In the genomic region with DNA sequence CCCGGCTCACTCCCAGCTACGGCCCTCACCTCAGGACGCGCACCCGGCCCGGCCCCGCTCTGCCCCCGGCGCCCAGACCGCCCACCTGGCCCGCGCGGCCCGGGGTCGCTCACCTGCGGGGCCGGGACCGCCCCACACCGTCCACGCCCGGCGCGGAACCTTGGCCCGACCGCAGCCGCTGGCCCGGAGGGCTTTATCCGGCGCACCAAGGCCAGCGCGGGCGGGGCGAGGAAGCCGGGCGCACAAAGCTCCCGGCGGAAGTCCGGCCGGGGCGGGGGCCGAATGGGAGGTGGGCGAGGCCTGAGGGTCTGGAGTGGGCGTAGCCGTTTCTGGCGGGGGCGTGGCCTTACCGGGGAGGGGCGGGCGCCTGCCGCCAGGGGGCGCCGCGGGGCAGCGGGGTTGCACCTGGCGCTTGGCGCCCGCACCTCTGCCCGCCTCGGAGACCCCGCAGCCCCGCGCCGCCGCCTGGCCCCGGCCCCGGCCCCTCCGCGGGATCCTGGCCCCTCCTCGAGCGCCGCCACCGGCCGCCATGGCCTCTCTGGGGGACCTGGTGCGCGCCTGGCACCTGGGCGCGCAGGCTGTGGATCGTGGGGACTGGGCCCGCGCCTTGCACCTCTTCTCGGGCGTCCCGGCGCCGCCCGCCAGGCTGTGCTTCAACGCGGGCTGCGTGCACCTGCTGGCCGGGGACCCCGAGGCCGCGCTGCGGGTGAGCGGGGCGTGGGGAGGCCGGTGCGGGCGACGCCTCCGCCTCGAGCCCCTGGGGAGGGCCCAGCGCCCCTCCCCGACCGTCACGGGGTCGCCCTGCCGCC, we compare ENCODE assay signal across 8 cellular contexts. TPM values are rescaled to one million over a fixed set of nuclear protein-coding genes. Genes with fewer than 3 reads are reported as not detected.
DNase-seq lines count a peak whose midpoint lies in the region; ATAC-seq and TF ChIP-seq lines count a peak whose summit lies in the region.

Gene EXD3, minus strand, starts transcription at position 162 of the 809 bp plus-strand sequence. CDS start 27,805 bp downstream, outside the sequence.
A gene with protein sequence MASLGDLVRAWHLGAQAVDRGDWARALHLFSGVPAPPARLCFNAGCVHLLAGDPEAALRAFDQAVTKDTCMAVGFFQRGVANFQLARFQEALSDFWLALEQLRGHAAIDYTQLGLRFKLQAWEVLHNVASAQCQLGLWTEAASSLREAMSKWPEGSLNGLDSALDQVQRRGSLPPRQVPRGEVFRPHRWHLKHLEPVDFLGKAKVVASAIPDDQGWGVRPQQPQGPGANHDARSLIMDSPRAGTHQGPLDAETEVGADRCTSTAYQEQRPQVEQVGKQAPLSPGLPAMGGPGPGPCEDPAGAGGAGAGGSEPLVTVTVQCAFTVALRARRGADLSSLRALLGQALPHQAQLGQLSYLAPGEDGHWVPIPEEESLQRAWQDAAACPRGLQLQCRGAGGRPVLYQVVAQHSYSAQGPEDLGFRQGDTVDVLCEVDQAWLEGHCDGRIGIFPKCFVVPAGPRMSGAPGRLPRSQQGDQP (plus strand): TSS at position 393 of the 809 bp plus-strand sequence. CDS start 137 bp downstream, at position 530.

- H3K36me3 ChIP-seq in naive thymus-derived CD4-positive, alpha-beta T cell (ENCODE audit: control insufficient read depth in 2 of 3, insufficient read depth in 3 of 3, low read length in 3 of 3): no peaks in the 10 kb centered on the region

- H3K4me1 ChIP-seq in naive thymus-derived CD4-positive, alpha-beta T cell (ENCODE audit: control insufficient read depth in 2 of 2, insufficient read depth in 2 of 2, low read length in 2 of 2): peaks cover 0 to 5% of the 10 kb centered on the region in 2 donors

- peak within 1 kb of the TSS; percentile 62 for H3K27ac ChIP-seq in naive thymus-derived CD4-positive, alpha-beta T cell (ENCODE audit: low read depth, low read length)

- DNase-seq in DMS53 (lab: John Stamatoyannopoulos, UW): peak; percentile 98
- peak; percentile 96 to 99 for DNase-seq in activated T-cell treated with anti-CD3 and anti-CD28 coated beads, Interleukin-2, amount 50 U/mL, for 72 hours
- DNase-seq in fibroblast of gingiva (ENCODE audit: low read depth): peak; percentile 89
- peak; percentile 84 to 99 (median 91) for DNase-seq in naive thymus-derived CD4-positive, alpha-beta T cell
- peak; percentile 96 to 98 for DNase-seq in stimulated activated effector memory CD8-positive, alpha-beta T cell treated with anti-CD3 and anti-CD28 coated beads, Interleukin-12 subunit alpha, Interleukin-12 subunit beta, amount 100 ng/mL, for 72 hours (ENCODE audit: low spot score in 2 of 2)

- no peaks in the 10 kb centered on the region for H3K9me3 Mint-ChIP-seq in IgD-negative memory B cell
- H3K9me3 Mint-ChIP-seq in activated T-cell treated with anti-CD3 and anti-CD28 coated beads, Interleukin-2, amount 50 U/mL, for 72 hours: no peaks in the 10 kb centered on the region
- no peaks in the 10 kb centered on the region for H3K9me3 Mint-ChIP-seq in naive thymus-derived CD4-positive, alpha-beta T cell
- no peaks in the 10 kb centered on the region for H3K9me3 Mint-ChIP-seq in stimulated activated effector memory CD8-positive, alpha-beta T cell treated with anti-CD3 and anti-CD28 coated beads, Interleukin-12 subunit alpha, Interleukin-12 subunit beta, amount 100 ng/mL, for 72 hours

- no peaks in the 10 kb centered on the region for H3K27me3 Mint-ChIP-seq in IgD-negative memory B cell
- no peaks in the 10 kb centered on the region for H3K27me3 Mint-ChIP-seq in activated T-cell treated with anti-CD3 and anti-CD28 coated beads, Interleukin-2, amount 50 U/mL, for 72 hours (ENCODE audit: low read depth)
- H3K27me3 Mint-ChIP-seq in naive thymus-derived CD4-positive, alpha-beta T cell: peaks cover 0 to 9% (median 0%) of the 10 kb centered on the region in 5 donors

- H3K4me1 Mint-ChIP-seq in IgD-negative memory B cell: peaks cover 5 to 15% (median 12%) of the 10 kb centered on the region in 3 donors
- peaks cover 9% of the 10 kb centered on the region for H3K4me1 Mint-ChIP-seq in activated T-cell treated with anti-CD3 and anti-CD28 coated beads, Interleukin-2, amount 50 U/mL, for 72 hours (ENCODE audit: low read depth)
- H3K4me1 Mint-ChIP-seq in naive thymus-derived CD4-positive, alpha-beta T cell: peaks cover 2 to 21% (median 13%) of the 10 kb centered on the region in 7 donors
- peaks cover 12% of the 10 kb centered on the region for H3K4me1 Mint-ChIP-seq in stimulated activated effector memory CD8-positive, alpha-beta T cell treated with anti-CD3 and anti-CD28 coated beads, Interleukin-12 subunit alpha, Interleukin-12 subunit beta, amount 100 ng/mL, for 72 hours

- intact Hi-C loops in naive thymus-derived CD4-positive, alpha-beta T cell (cut with micrococcal nuclease): loop anchor here (1.0 to 10.0 kb wide), 10 partner anchors 22 to 431 kb away; partner anchors contain the start of genes MRPL41 (in 2 of the 2), NSMF (in 2 of the 2), ARRDC1 (in 1 of the 2) and NRARP (in 1 of the 2)

- ATAC-seq in GM21576 (IDR thresholded peaks at IDR 0.05; ENCODE audit: unreplicated experiment): peak; percentile 76
- ATAC-seq in activated T-cell treated with anti-CD3 and anti-CD28 coated beads, Interleukin-2, amount 50 U/mL, for 72 hours (replicated peaks in 1 of 2): peak; percentile 89 to 94
- ATAC-seq in naive thymus-derived CD4-positive, alpha-beta T cell: peak; percentile 97
- peak; percentile 92 for ATAC-seq in stimulated activated effector memory CD8-positive, alpha-beta T cell treated with anti-CD3 and anti-CD28 coated beads, Interleukin-12 subunit alpha, Interleukin-12 subunit beta, amount 100 ng/mL, for 72 hours

- no peaks in the 10 kb centered on the region for H3K9me3 ChIP-seq in naive thymus-derived CD4-positive, alpha-beta T cell (ENCODE audit: control insufficient read depth in 2 of 3, low read length in 3 of 3)

- CTCF ChIA-PET in naive thymus-derived CD4-positive, alpha-beta T cell (lab: Charles Lee): interaction anchor here (0.6 to 3.3 kb wide), 6 partner anchors 10 to 121 kb away, joined by 3 to 19 read pairs (median 4); partner anchors contain the start of gene NRARP

- no peaks in the 10 kb centered on the region for H3K27me3 ChIP-seq in naive thymus-derived CD4-positive, alpha-beta T cell (ENCODE audit: control insufficient read depth in 2 of 2, insufficient read depth in 2 of 2, low read length in 2 of 2)

- no peaks in the 10 kb centered on the region for H3K36me3 Mint-ChIP-seq in IgD-negative memory B cell
- H3K36me3 Mint-ChIP-seq in activated T-cell treated with anti-CD3 and anti-CD28 coated beads, Interleukin-2, amount 50 U/mL, for 72 hours (ENCODE audit: insufficient read depth in 2 of 2): no peaks in the 10 kb centered on the region
- H3K36me3 Mint-ChIP-seq in naive thymus-derived CD4-positive, alpha-beta T cell: peaks cover 0 to 1% (median 0%) of the 10 kb centered on the region in 5 donors
- no peaks in the 10 kb centered on the region for H3K36me3 Mint-ChIP-seq in stimulated activated effector memory CD8-positive, alpha-beta T cell treated with anti-CD3 and anti-CD28 coated beads, Interleukin-12 subunit alpha, Interleukin-12 subunit beta, amount 100 ng/mL, for 72 hours

- H3K27ac Mint-ChIP-seq in IgD-negative memory B cell: peak within 1 kb of the TSS; percentile 19 to 89 (median 83)
- H3K27ac Mint-ChIP-seq in activated T-cell treated with anti-CD3 and anti-CD28 coated beads, Interleukin-2, amount 50 U/mL, for 72 hours: peak within 1 kb of the TSS; percentile 46
- H3K27ac Mint-ChIP-seq in naive thymus-derived CD4-positive, alpha-beta T cell: peak within 1 kb of the TSS; percentile 28 to 91 (median 66)
- H3K27ac Mint-ChIP-seq in stimulated activated effector memory CD8-positive, alpha-beta T cell treated with anti-CD3 and anti-CD28 coated beads, Interleukin-12 subunit alpha, Interleukin-12 subunit beta, amount 100 ng/mL, for 72 hours: peak within 1 kb of the TSS; percentile 50

- H3K4me3 Mint-ChIP-seq in IgD-negative memory B cell: peak within 1 kb of the TSS; percentile 80 to 90 (median 85)
- H3K4me3 Mint-ChIP-seq in activated T-cell treated with anti-CD3 and anti-CD28 coated beads, Interleukin-2, amount 50 U/mL, for 72 hours: peak within 1 kb of the TSS; percentile 89 to 91
- H3K4me3 Mint-ChIP-seq in naive thymus-derived CD4-positive, alpha-beta T cell: peak within 1 kb of the TSS; percentile 76 to 90 (median 82)
- H3K4me3 Mint-ChIP-seq in stimulated activated effector memory CD8-positive, alpha-beta T cell treated with anti-CD3 and anti-CD28 coated beads, Interleukin-12 subunit alpha, Interleukin-12 subunit beta, amount 100 ng/mL, for 72 hours: peak within 1 kb of the TSS; percentile 75

- POLR2A ChIA-PET in naive thymus-derived CD4-positive, alpha-beta T cell (lab: Charles Lee): interaction anchor here (0.5 to 2.3 kb wide), 15 partner anchors 21 to 1603 kb away, joined by 3 to 7 read pairs (median 4); partner anchors contain the start of genes NELFB, NRARP, NSMF and PNPLA7

- peak within 1 kb of the TSS; percentile 65 for H3K4me3 ChIP-seq in naive thymus-derived CD4-positive, alpha-beta T cell (ENCODE audit: low read length)

TF ChIP-seq in PFSK-1, 5 proteins besides CTCF, POLR2A, EP300 and RAD21 (continues in another document):
- TF ChIP-seq POLR2AphosphoS5 (IDR thresholded peaks at IDR 0.05; ENCODE audit: low read depth, low read length) (no peak), TAF1 (IDR thresholded peaks at IDR 0.05; ENCODE audit: borderline replicate concordance, insufficient read depth, low read length) (peak; percentile 79; the same call in 1 of the 2 replicates), SIN3A (IDR thresholded peaks at IDR 0.05; ENCODE audit: borderline replicate concordance, insufficient read depth, low read length) (peak; percentile 82; the same call in 1 of the 2 replicates), FOXP2 (optimal IDR thresholded peaks at IDR 0.05; ENCODE audit: borderline replicate concordance, extremely low read depth, extremely low read length, insufficient read depth) (peak; percentile 93)

RNA-seq across cellular contexts. Expression of gene EXD3, which starts in this region (rescaled TPM):
- polyA plus RNA-seq in IgD-negative memory B cell: 5.6 TPM
- polyA plus RNA-seq in PFSK-1 (2012; ENCODE audit: insufficient read length, low read depth): 12.3 TPM
- total RNA-seq in activated T-cell treated with anti-CD3 and anti-CD28 coated beads, Interleukin-2, amount 50 U/mL, for 72 hours: 10 to 100 TPM; 23.7 to 26.0 TPM
- total RNA-seq in naive thymus-derived CD4-positive, alpha-beta T cell: 10 to 100 TPM; 11.7 to 27.2 (median 24.7) TPM
- 1 to 10 TPM; 3.5 to 7.6 TPM for polyA plus RNA-seq in naive thymus-derived CD4-positive, alpha-beta T cell

RNA-seq across cellular contexts. Expression of the second gene that starts in this region (rescaled TPM):
- 1.4 TPM for polyA plus RNA-seq in IgD-negative memory B cell
- 3.6 TPM for polyA plus RNA-seq in PFSK-1 (2012; ENCODE audit: insufficient read length, low read depth)
- 1 to 10 TPM; 1.4 to 1.8 TPM for total RNA-seq in activated T-cell treated with anti-CD3 and anti-CD28 coated beads, Interleukin-2, amount 50 U/mL, for 72 hours
- 10 to 100 TPM in 2 of 5 experiments, 1 to 10 TPM in 2, under 1 TPM in 1; 0.94 to 11.1 (median 6.0) TPM for total RNA-seq in naive thymus-derived CD4-positive, alpha-beta T cell
- 1 to 10 TPM in 1 of 2 donors, under 1 TPM in 1; 0.73 to 2.6 TPM for polyA plus RNA-seq in naive thymus-derived CD4-positive, alpha-beta T cell

Comparison
In these comparisons a context has a peak if more than half of its experiments do, and no peak if none do; other contexts are left out.
1. Peak in every context shown above with its lines: DNase-seq, ATAC-seq, H3K4me3 ChIP-seq and H3K27ac ChIP-seq.